Comparison of ENCODE assay signal across 34 cellular contexts in the genomic region with DNA sequence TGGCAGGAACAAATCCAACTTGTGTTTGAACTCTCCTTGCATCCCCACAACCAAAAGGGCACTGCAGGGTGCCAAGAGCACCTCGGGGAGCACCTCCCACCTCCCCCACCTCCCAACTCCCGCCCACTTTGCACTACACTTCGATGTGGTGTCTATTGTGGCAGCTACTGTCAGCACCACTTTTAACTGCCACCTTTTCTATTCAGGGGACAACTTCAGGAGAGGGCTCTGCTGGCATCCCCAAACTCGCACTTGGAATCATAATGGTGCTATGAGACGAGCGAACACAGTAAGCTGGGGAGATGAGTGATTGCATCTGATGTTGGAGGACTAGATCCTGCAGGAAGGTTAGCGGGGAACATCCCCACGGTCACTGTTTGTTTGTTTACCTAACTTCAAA.
"Had no signal": no experiment of that assay in that cellular context is flagged by ENCODE, and none has a peak within 500 bp of the region (broad histone marks: within the 10 kb centered on the region; RNA-seq: fewer than 3 reads in every experiment).

No MANE protein-coding gene starts in this region.

- H3K4me3 ChIP-seq: MG63 had no signal

- H3K9me3 ChIP-seq: MG63 had no signal

- H3K36me3 ChIP-seq: MG63 had no signal

- DNase-seq: Karpas-422, Kasumi-1, MG63, MM.1S, MV-4-11, NCI-H1048, NCI-H1092, NCI-H1092 treated with DMSO at 0.1 percent for 48 hours, NCI-H1105, NCI-H1105 treated with DMSO at 0.1 percent for 48 hours, NCI-H1417, NCI-H1417 treated with DMSO at 0.1 percent for 48 hours, NCI-H1436, NCI-H1436 treated with DMSO at 0.1 percent for 48 hours, NCI-H146, NCI-H1694, NCI-H1694 treated with DMSO at 0.1 percent for 48 hours, NCI-H187, NCI-H187 treated with DMSO at 0.1 percent for 48 hours, NCI-H1930, NCI-H2029, NCI-H2029 treated with DMSO at 0.1 percent for 48 hours, NCI-H2081, NCI-H2081 treated with DMSO at 0.1 percent for 48 hours, NCI-H2107, NCI-H2171, NCI-H2171 treated with DMSO at 0.1 percent for 48 hours, NCI-H2227 treated with DMSO at 0.1 percent for 48 hours, NCI-H226, NCI-H345, NCI-H446, NCI-H446 treated with DMSO at 0.1 percent for 48 hours, NCI-H510A, NCI-H510A treated with DMSO at 0.1 percent for 48 hours had no signal
